Comparison of ENCODE assay signal across 9 cellular contexts in genomic region chr7:102992820-102993531, GRCh38.
DNase-seq lines count a peak whose midpoint lies in the region; ATAC-seq, FAIRE-seq and TF ChIP-seq lines count a peak whose summit lies in the region.
"Had no signal": no experiment of that assay in that cellular context is flagged by ENCODE, and none has a peak within 500 bp of the region (broad histone marks: within the 10 kb centered on the region; RNA-seq: fewer than 3 reads in every experiment).

No MANE protein-coding gene starts in this region.

- peak overlapping the region; percentile 10 for H4K8ac ChIP-seq in mesenchymal stem cell (ENCODE audit: low read length)

- no peak overlapping the region for H3K9ac ChIP-seq in mesenchymal stem cell (ENCODE audit: low read length)

- H2BK15ac ChIP-seq in mesenchymal stem cell (ENCODE audit: low read depth, poor library complexity, severe bottlenecking) = no peak overlapping the region

- H3K79me1 ChIP-seq in mesenchymal stem cell (replicated peaks; ENCODE audit: low read length, poor library complexity, severe bottlenecking) = no peaks in the 10 kb centered on the region

- TF ChIP-seq CTCF in A549 (IDR thresholded peaks at IDR 0.05) (no peak), cardiac fibroblast (IDR thresholded peaks at IDR 0.05; ENCODE audit: low read depth, low read length) (no peak)

- no peaks in the 10 kb centered on the region for H3K36me3 ChIP-seq in mesenchymal stem cell (ENCODE audit: control insufficient read depth in 1 of 2, insufficient read depth in 2 of 2, low read depth in 1 of 2, low read length in 2 of 2)

- H3K27me3 ChIP-seq in mesenchymal stem cell (ENCODE audit: control insufficient read depth in 1 of 2, insufficient read depth in 1 of 2, low read length in 2 of 2) = no peaks in the 10 kb centered on the region

- peak; percentile 67 for FAIRE-seq in A549 (lab: Jason Lieb, UNC)

- peak overlapping the region; percentile 78 to 88 for H3K27ac ChIP-seq in A549
- H3K27ac ChIP-seq in mesenchymal stem cell (ENCODE audit: low read length, poor library complexity, severe bottlenecking) = peak overlapping the region; percentile 95

- no peak overlapping the region for H3K23ac ChIP-seq in mesenchymal stem cell (ENCODE audit: low read length in 2 of 2)

- H3K4me1 ChIP-seq in A549 (peaks cover 37% of the 10 kb centered on the region), mesenchymal stem cell (ENCODE audit: control insufficient read depth, insufficient read depth, low read depth, low read length) (peaks cover 8% of the 10 kb centered on the region)

- H3K4me3 ChIP-seq in A549 = no peak overlapping the region
- no peak overlapping the region for H3K4me3 ChIP-seq in cardiac fibroblast (replicated peaks in 1 of 2; ENCODE audit: low read depth in 2 of 2, low read length in 2 of 2)
- no peak overlapping the region for H3K4me3 ChIP-seq in mesenchymal stem cell (ENCODE audit: insufficient read depth in 1 of 2, low read depth in 1 of 2, low read length in 2 of 2)

- H3K4ac ChIP-seq in mesenchymal stem cell (ENCODE audit: low read depth in 1 of 2, low read length in 2 of 2) = peak overlapping the region in 1 of 2 experiments; percentile 55

- H3K14ac ChIP-seq in mesenchymal stem cell (ENCODE audit: low read length in 2 of 2) = no peak overlapping the region

- TF ChIP-seq RAD21 in A549 (conservative IDR thresholded peaks at IDR 0.05 in 1 of 2, IDR thresholded peaks at IDR 0.05 in 1 of 2) = no peak

- H3K4me2 ChIP-seq in A549 (peak overlapping the region; percentile 78), mesenchymal stem cell (ENCODE audit: low read length, poor library complexity, severe bottlenecking) (no peak overlapping the region)

- peak overlapping the region; percentile 24 for H2BK120ac ChIP-seq in mesenchymal stem cell (ENCODE audit: low read depth, low read length)

- H2AFZ ChIP-seq in mesenchymal stem cell (ENCODE audit: low read depth, low read length) = no peak overlapping the region

- POLR2A ChIA-PET in A549 (lab: Yijun Ruan, JAX) = no interaction called here

- 0 out of 3 replicates have a peak, but pooled peaks cover 3% of the 10 kb centered on the region for H3K9me3 ChIP-seq in A549
- no peaks in the 10 kb centered on the region for H3K9me3 ChIP-seq in mesenchymal stem cell (ENCODE audit: control insufficient read depth, low read length)

- H2BK12ac ChIP-seq in mesenchymal stem cell (ENCODE audit: low read length in 2 of 2) = peak overlapping the region; percentile 65 to 98

- TF ChIP-seq POLR2A in A549 (IDR thresholded peaks at IDR 0.05; ENCODE audit: low read length) = no peak

- peak in 1 of 2 experiments; percentile 72; a peak in 3 of 6 replicates for ATAC-seq in A549
- ATAC-seq: CD8-positive, alpha-beta T cell had no signal

- WGBS in A549 (ENCODE audit: missing lambda C conversion rate) = 52% methylated on average over 4 of the region's 4 CpGs
- WGBS in mesenchymal stem cell = 100% methylated on average over 1 of the region's 4 CpGs

- peak overlapping the region; percentile 34 for H2BK5ac ChIP-seq in mesenchymal stem cell (ENCODE audit: low read depth, low read length, poor library complexity, severe bottlenecking)

- DNase-seq in A549 (ENCODE audit: low read depth in 1 of 2, low spot score in 1 of 2) (peak in 1 of 2 experiments; percentile 58), KBM-7 (peak; percentile 73), cardiac fibroblast (ENCODE audit: low read depth in 2 of 2) (peak; percentile 74), mesenchymal stem cell (peak; percentile 56), cortex of kidney (lab: John Stamatoyannopoulos, UW) (no peak), D341Med (ENCODE audit: low spot score) (no peak), DMS114 treated with DMSO at 0.1 percent for 48 hours (lab: John Stamatoyannopoulos, UW; ENCODE audit: unreplicated experiment) (no peak)
- no peak for DNase-seq in activated naive CD4-positive, alpha-beta T cell treated with Interleukin-2 at 50 U/mL for 16 hours
- DNase-seq: CD8-positive, alpha-beta T cell had no signal

- H3K18ac ChIP-seq in mesenchymal stem cell (ENCODE audit: low read depth in 1 of 2, low read length in 2 of 2) = peak overlapping the region; percentile 71 to 93

- in situ Hi-C loops in KBM-7 (cut with MboI; ENCODE audit: low pct_unique_long_range_greater_than_20kb, low sequenced_read_pairs) = no loop called here

- CTCF ChIA-PET in A549 (lab: Yijun Ruan, JAX) = interaction anchor here (0.7 kb wide), 1 partner anchor 70 kb away, joined by 3 read pairs; no protein-coding TSS in a partner anchor

- TF ChIP-seq EP300 in A549 (IDR thresholded peaks at IDR 0.05) = no peak

- peak overlapping the region; percentile 99 for H2AK5ac ChIP-seq in mesenchymal stem cell (ENCODE audit: low read length, severe bottlenecking)

- H4K91ac ChIP-seq in mesenchymal stem cell (ENCODE audit: low read length) = peak overlapping the region; percentile 83

TF ChIP-seq in A549, 52 proteins besides CTCF, POLR2A, EP300 and RAD21:
- TF ChIP-seq FOSL2 (IDR thresholded peaks at IDR 0.05) = peak; percentile 33; the same call in 1 of the 2 replicates
- peak; percentile 87 for TF ChIP-seq FOSL2 (CRISPR knock-in tag; IDR thresholded peaks at IDR 0.05)
- no peak for TF ChIP-seq E2F6 (IDR thresholded peaks at IDR 0.05; ENCODE audit: borderline replicate concordance, low read depth)
- no peak for TF ChIP-seq ELK1 (IDR thresholded peaks at IDR 0.05; ENCODE audit: low read depth, low read length)
- no peak for TF ChIP-seq MAZ (IDR thresholded peaks at IDR 0.05; ENCODE audit: borderline replicate concordance, low read depth, low read length)
- 0 out of 2 replicates have a peak, but pooled peaks have one; percentile 19 for TF ChIP-seq MAX (IDR thresholded peaks at IDR 0.05)
- no peak for TF ChIP-seq CBX2 (IDR thresholded peaks at IDR 0.05; ENCODE audit: borderline replicate concordance, low read depth)
- no peak for TF ChIP-seq BHLHE40 (IDR thresholded peaks at IDR 0.05; ENCODE audit: low read depth, low read length)
- TF ChIP-seq EHF (CRISPR knock-in tag; IDR thresholded peaks at IDR 0.05) = no peak
- TF ChIP-seq FOXS1 (CRISPR knock-in tag; IDR thresholded peaks at IDR 0.05) = no peak
- TF ChIP-seq SREBF2 (IDR thresholded peaks at IDR 0.05) = no peak
- TF ChIP-seq RNF2 (IDR thresholded peaks at IDR 0.05; ENCODE audit: borderline replicate concordance, low read depth) = no peak
- no peak for TF ChIP-seq FOSB (CRISPR knock-in tag; IDR thresholded peaks at IDR 0.05)
- TF ChIP-seq CBX8 (IDR thresholded peaks at IDR 0.05) = no peak
- TF ChIP-seq ZNF302 (CRISPR knock-in tag; IDR thresholded peaks at IDR 0.05) = no peak
- TF ChIP-seq HOXB5 (CRISPR knock-in tag; IDR thresholded peaks at IDR 0.05) = no peak
- TF ChIP-seq HES2 (IDR thresholded peaks at IDR 0.05) = no peak
- TF ChIP-seq NPAS2 (CRISPR knock-in tag; IDR thresholded peaks at IDR 0.05; ENCODE audit: borderline replicate concordance) = no peak
- no peak; the same call in 1 of the 2 replicates for TF ChIP-seq ATOH8 (CRISPR knock-in tag; IDR thresholded peaks at IDR 0.05; ENCODE audit: low read depth)
- TF ChIP-seq HEYL (CRISPR knock-in tag; IDR thresholded peaks at IDR 0.05) = no peak
- TF ChIP-seq MYC (IDR thresholded peaks at IDR 0.05; ENCODE audit: borderline replicate concordance, low read length) = no peak
- TF ChIP-seq RCOR1 (IDR thresholded peaks at IDR 0.05; ENCODE audit: low read depth, low read length) = no peak
- TF ChIP-seq HOXB13 (CRISPR knock-in tag; IDR thresholded peaks at IDR 0.05; ENCODE audit: low read depth) = no peak
- TF ChIP-seq HDAC2 (IDR thresholded peaks at IDR 0.05) = no peak
- TF ChIP-seq JUNB (IDR thresholded peaks at IDR 0.05) = peak; percentile 42
- TF ChIP-seq NFE2L2 (conservative IDR thresholded peaks at IDR 0.05; ENCODE audit: low read length) = no peak
- TF ChIP-seq NR3C1 (IDR thresholded peaks at IDR 0.05) = no peak
- TF ChIP-seq JUN (IDR thresholded peaks at IDR 0.05) = peak in 1 of 2 experiments; percentile 32; a peak in 1 of 5 replicates
- TF ChIP-seq KDM5A (IDR thresholded peaks at IDR 0.05) = no peak
- no peak for TF ChIP-seq ZC3H11A (IDR thresholded peaks at IDR 0.05)
- no peak for TF ChIP-seq TP53 (CRISPR knock-in tag; IDR thresholded peaks at IDR 0.05)
- TF ChIP-seq CHD4 (IDR thresholded peaks at IDR 0.05; ENCODE audit: borderline replicate concordance) = no peak
- peak; percentile 72; the same call in 1 of the 2 replicates for TF ChIP-seq GATA3 (IDR thresholded peaks at IDR 0.05; ENCODE audit: borderline replicate concordance)

Comparison
In these comparisons a context has a peak if more than half of its experiments do, and no peak if none do; other contexts are left out.
1. DNase-seq: peak in KBM-7 (single experiment), cardiac fibroblast (2 of 2) and mesenchymal stem cell (single experiment); none in cortex of kidney (single experiment), D341Med (single experiment), DMS114 treated with DMSO at 0.1 percent for 48 hours (single experiment) and activated naive CD4-positive, alpha-beta T cell treated with Interleukin-2 at 50 U/mL for 16 hours (single experiment).